In the genomic region with DNA sequence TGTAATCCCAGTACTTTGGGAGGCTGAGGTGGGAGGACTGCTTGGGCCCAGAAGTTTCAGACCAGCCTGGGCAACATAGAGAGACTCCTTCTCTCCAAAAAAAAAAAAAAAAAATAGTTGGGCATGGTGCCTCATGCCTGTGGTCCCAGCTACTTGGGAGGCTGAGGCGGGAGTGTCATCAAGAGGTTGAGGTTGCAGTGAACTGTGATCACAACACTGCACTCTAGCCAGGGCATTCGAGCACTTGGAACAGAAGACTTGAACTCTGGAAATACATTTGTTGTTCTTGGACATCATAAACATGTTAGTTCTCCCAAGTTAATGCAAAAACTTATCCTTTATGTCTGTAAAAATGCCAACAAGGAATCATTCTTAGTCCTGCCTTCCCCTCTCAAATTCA, we compare ENCODE assay signal across 26 cellular contexts. TPM values are rescaled to one million over a fixed set of nuclear protein-coding genes. Genes with fewer than 3 reads are reported as not detected.
A peak's percentile ranks its signal among the peaks of the same experiment; 100 is the strongest.
DNase-seq lines count a peak whose midpoint lies in the region; ATAC-seq, FAIRE-seq and TF ChIP-seq lines count a peak whose summit lies in the region.
"Had no signal": no experiment of that assay in that cellular context is flagged by ENCODE, and none has a peak within 500 bp of the region (broad histone marks: within the 10 kb centered on the region; RNA-seq: fewer than 3 reads in every experiment).

No MANE protein-coding gene starts in this region.

- H2AFZ ChIP-seq in fibroblast of lung (ENCODE audit: low read length) = no peak overlapping the region

- no peaks in the 10 kb centered on the region for H3K27me3 Mint-ChIP-seq in WTC11 (ENCODE audit: low read depth)
- H3K27me3 Mint-ChIP-seq in osteocyte (ENCODE audit: unreplicated experiment) = no peaks in the 10 kb centered on the region
- H3K27me3 Mint-ChIP-seq: naive B cell; stimulated activated naive CD8-positive, alpha-beta T cell treated with anti-CD3 and anti-CD28 coated beads, Interleukin-15, Interleukin-2, amounts not matched to agents 100 ng/mL and 50 ng/mL, for 24 hours had no signal

- H3K9me3 Mint-ChIP-seq in WTC11 (no peaks in the 10 kb centered on the region), osteocyte (ENCODE audit: unreplicated experiment) (no peaks in the 10 kb centered on the region)
- H3K9me3 Mint-ChIP-seq: endodermal cell; naive B cell; stimulated activated naive CD8-positive, alpha-beta T cell treated with anti-CD3 and anti-CD28 coated beads, Interleukin-15, Interleukin-2, amounts not matched to agents 100 ng/mL and 50 ng/mL, for 24 hours had no signal

- no peak overlapping the region for H3K9ac ChIP-seq in fibroblast of lung (ENCODE audit: insufficient read depth, low read length)

- H4K20me1 ChIP-seq in fibroblast of lung (ENCODE audit: control insufficient read depth, extremely low read depth, insufficient read depth, low read length) = no peaks in the 10 kb centered on the region

- POLR2A ChIA-PET in WTC11 (lab: Charles Lee) = no interaction called here

- peak; percentile 65 for DNase-seq in AG10803 (ENCODE audit: low read depth)
- no peak for DNase-seq in WTC11 (ENCODE audit: low spot score)
- peak; percentile 39 to 52 for DNase-seq in fibroblast of lung (ENCODE audit: low read depth in 2 of 2)
- DNase-seq in osteocyte (ENCODE audit: extremely low spot score, unreplicated experiment) = no peak
- no peak for DNase-seq in D721Med (ENCODE audit: insufficient read length, low spot score)
- DNase-seq: 8988T, DMS79, endodermal cell, heart right ventricle, Karpas-422, naive B cell, NCI-H187, NCI-H2227 treated with DMSO at 0.1 percent for 48 hours, thyroid gland had no signal

- H3K36me3 Mint-ChIP-seq in WTC11 = peaks cover 20% of the 10 kb centered on the region
- peaks cover 19% of the 10 kb centered on the region for H3K36me3 Mint-ChIP-seq in osteocyte (ENCODE audit: unreplicated experiment)

- no peak overlapping the region for H3K4me2 ChIP-seq in fibroblast of lung (ENCODE audit: extremely low read depth, insufficient read depth, low read length)

- no peak overlapping the region for H3K27ac ChIP-seq in fibroblast of lung (ENCODE audit: insufficient read depth, low read length)
- H3K27ac ChIP-seq: breast epithelium, coronary artery, esophagus muscularis mucosa, right atrium auricular region, RWPE1, thyroid gland had no signal

- H3K36me3 ChIP-seq in fibroblast of lung (ENCODE audit: control insufficient read depth, insufficient read depth, low read length) = peaks cover 2% of the 10 kb centered on the region
- H3K36me3 ChIP-seq: breast epithelium, thyroid gland had no signal

- H3K9me3 ChIP-seq in fibroblast of lung (ENCODE audit: control insufficient read depth, insufficient read depth, low read depth, low read length) = no peaks in the 10 kb centered on the region
- H3K9me3 ChIP-seq: breast epithelium, esophagus muscularis mucosa, heart right ventricle, right atrium auricular region, thyroid gland had no signal

- H3K4me1 ChIP-seq in fibroblast of lung (ENCODE audit: control insufficient read depth, extremely low read depth, insufficient read depth, low read length) = no peaks in the 10 kb centered on the region
- H3K4me1 ChIP-seq: breast epithelium, right atrium auricular region had no signal

- peaks cover 58% of the 10 kb centered on the region for H3K79me2 ChIP-seq in fibroblast of lung (ENCODE audit: control insufficient read depth, insufficient read depth, low read length)

- H3K4me1 Mint-ChIP-seq in WTC11 = peaks cover 27% of the 10 kb centered on the region
- peaks cover 9% of the 10 kb centered on the region for H3K4me1 Mint-ChIP-seq in osteocyte (ENCODE audit: unreplicated experiment)

- no peak for TF ChIP-seq CTCF in AG10803 (conservative IDR thresholded peaks at IDR 0.05; ENCODE audit: low read length)
- TF ChIP-seq CTCF in WTC11 (IDR thresholded peaks at IDR 0.05) = no peak
- TF ChIP-seq CTCF in fibroblast of lung (conservative IDR thresholded peaks at IDR 0.05 in 1 of 2, IDR thresholded peaks at IDR 0.05 in 1 of 2; ENCODE audit: low read depth in 1 of 2, low read length in 2 of 2) = no peak
- no peak for TF ChIP-seq CTCF in osteocyte (IDR thresholded peaks at IDR 0.05)
- TF ChIP-seq CTCF in D721Med (IDR thresholded peaks at IDR 0.05; ENCODE audit: insufficient read depth, missing control alignments) = no peak

- no peaks in the 10 kb centered on the region for H3K27me3 ChIP-seq in fibroblast of lung (ENCODE audit: control insufficient read depth, insufficient read depth, low read length)
- H3K27me3 ChIP-seq: breast epithelium, esophagus muscularis mucosa, heart right ventricle, right atrium auricular region, thyroid gland had no signal

- no peak for FAIRE-seq in D721Med (lab: Jason Lieb, UNC)
- FAIRE-seq: GM12878, H54 had no signal

- ATAC-seq in WTC11 = no peak
- ATAC-seq in HG02884 (IDR thresholded peaks at IDR 0.05; ENCODE audit: unreplicated experiment) = no peak
- ATAC-seq in GM21717 (IDR thresholded peaks at IDR 0.05; ENCODE audit: unreplicated experiment) = no peak
- ATAC-seq in GM19023 (IDR thresholded peaks at IDR 0.05; ENCODE audit: unreplicated experiment) = no peak
- ATAC-seq: GM12878, heart right ventricle, left lobe of liver had no signal

- peak overlapping the region; percentile 55 for H3K27ac Mint-ChIP-seq in WTC11
- peak overlapping the region; percentile 7 for H3K27ac Mint-ChIP-seq in osteocyte (ENCODE audit: unreplicated experiment)

- H3K4me3 ChIP-seq in AG10803 (ENCODE audit: low read length) (no peak overlapping the region), fibroblast of lung (replicated peaks in 1 of 4; ENCODE audit: control extremely low read depth in 1 of 4, insufficient read depth in 1 of 4, low read depth in 3 of 4, low read length in 4 of 4) (no peak overlapping the region)
- H3K4me3 ChIP-seq: breast epithelium, coronary artery, esophagus muscularis mucosa, GM12878, right atrium auricular region, thyroid gland had no signal

- CTCF ChIA-PET in WTC11 (lab: Charles Lee) = interaction anchor here (0.9 kb wide), 1 partner anchor 25 kb away, joined by 3 read pairs; no protein-coding TSS in a partner anchor

- no peak overlapping the region for H3K4me3 Mint-ChIP-seq in WTC11
- H3K4me3 Mint-ChIP-seq in osteocyte (ENCODE audit: unreplicated experiment) = no peak overlapping the region
- H3K4me3 Mint-ChIP-seq: endodermal cell; stimulated activated naive CD8-positive, alpha-beta T cell treated with anti-CD3 and anti-CD28 coated beads, Interleukin-15, Interleukin-2, amounts not matched to agents 100 ng/mL and 50 ng/mL, for 24 hours had no signal

TF ChIP-seq in WTC11, 78 proteins besides CTCF, POLR2A, EP300 and RAD21:
- TF ChIP-seq ZNF219 (CRISPR knock-in tag; IDR thresholded peaks at IDR 0.05; ENCODE audit: borderline replicate concordance) = no peak
- no peak for TF ChIP-seq RORB (CRISPR knock-in tag; IDR thresholded peaks at IDR 0.05)
- TF ChIP-seq, protein P1, sequence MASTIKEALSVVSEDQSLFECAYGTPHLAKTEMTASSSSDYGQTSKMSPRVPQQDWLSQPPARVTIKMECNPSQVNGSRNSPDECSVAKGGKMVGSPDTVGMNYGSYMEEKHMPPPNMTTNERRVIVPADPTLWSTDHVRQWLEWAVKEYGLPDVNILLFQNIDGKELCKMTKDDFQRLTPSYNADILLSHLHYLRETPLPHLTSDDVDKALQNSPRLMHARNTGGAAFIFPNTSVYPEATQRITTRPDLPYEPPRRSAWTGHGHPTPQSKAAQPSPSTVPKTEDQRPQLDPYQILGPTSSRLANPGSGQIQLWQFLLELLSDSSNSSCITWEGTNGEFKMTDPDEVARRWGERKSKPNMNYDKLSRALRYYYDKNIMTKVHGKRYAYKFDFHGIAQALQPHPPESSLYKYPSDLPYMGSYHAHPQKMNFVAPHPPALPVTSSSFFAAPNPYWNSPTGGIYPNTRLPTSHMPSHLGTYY (CRISPR knock-in tag; IDR thresholded peaks at IDR 0.05) = no peak

RNA-seq across cellular contexts. Expression of gene EHMT1, which starts 29.6 kb away (rescaled TPM):
- total RNA-seq in WTC11 (2021) (152 to 170 TPM (median 154 TPM) in 3 replicates), fibroblast of lung (34.4 and 48.6 TPM in 2 replicates), osteocyte (88.6 and 93.3 TPM in 2 replicates)
- polyA plus RNA-seq in fibroblast of lung = 22.4 and 26.3 TPM in 2 replicates
- 24.6 and 29.6 TPM in 2 replicates for polyA plus RNA-seq in fibroblast of lung (2012)
- 35.6 and 49.3 TPM in 2 replicates for polyA minus RNA-seq in fibroblast of lung (ENCODE audit: low replicate concordance)

RNA-seq across cellular contexts. Expression of gene ARRDC1, which starts 42.9 kb away (rescaled TPM):
- 41.2 to 48.3 TPM (median 41.3 TPM) in 3 replicates for total RNA-seq in WTC11 (2021)
- total RNA-seq in fibroblast of lung = 11.0 and 17.2 TPM in 2 replicates
- polyA plus RNA-seq in fibroblast of lung = 8.3 and 11.8 TPM in 2 replicates
- polyA plus RNA-seq in fibroblast of lung (2012) = 8.0 and 14.2 TPM in 2 replicates
- 27.8 and 28.5 TPM in 2 replicates for polyA minus RNA-seq in fibroblast of lung (ENCODE audit: low replicate concordance)
- 28.7 and 30.2 TPM in 2 replicates for total RNA-seq in osteocyte

RNA-seq across cellular contexts. Expression of gene ZMYND19, which starts 58.1 kb away (rescaled TPM):
- total RNA-seq in WTC11 (2021) (61.9 to 77.9 TPM (median 63.8 TPM) in 3 replicates), fibroblast of lung (11.2 and 14.1 TPM in 2 replicates), osteocyte (30.3 and 31.4 TPM in 2 replicates)
- 12.7 and 20.4 TPM in 2 replicates for polyA plus RNA-seq in fibroblast of lung
- 16.5 and 24.8 TPM in 2 replicates for polyA plus RNA-seq in fibroblast of lung (2012)
- polyA minus RNA-seq in fibroblast of lung (ENCODE audit: low replicate concordance) = 4.9 and 6.2 TPM in 2 replicates

Comparison
In these comparisons a context has a peak if more than half of its experiments do, and no peak if none do; other contexts are left out.
1. DNase-seq: peak in AG10803 (single experiment) and fibroblast of lung (2 of 2); none in WTC11 (single experiment), osteocyte (single experiment) and D721Med (single experiment).